ENCODE assay signal across 8 cellular contexts in genomic region chrX:149540133-149540620, GRCh38. TPM values are rescaled to one million over a fixed set of nuclear protein-coding genes. Genes with fewer than 3 reads are reported as not detected.
DNase-seq lines count a peak whose midpoint lies in the region; ATAC-seq and TF ChIP-seq lines count a peak whose summit lies in the region.

No MANE protein-coding gene starts in this region.

- TF ChIP-seq POLR2A in right lobe of liver (IDR thresholded peaks at IDR 0.05), result no peak

- H3K27me3 ChIP-seq in right lobe of liver, result no peaks in the 10 kb centered on the region

- DNase-seq in NCI-H510A treated with DMSO at 0.1 percent for 48 hours (lab: John Stamatoyannopoulos, UW), result peak; percentile 72
- DNase-seq in activated CD4-positive, alpha-beta T cell treated with anti-CD3 and anti-CD28 coated beads, Interleukin-2, amount 50 U/mL, for 24 hours (ENCODE audit: low read depth in 1 of 2, low spot score in 1 of 2), result peak; percentile 64 to 84
- DNase-seq in dedifferentiated amniotic fluid mesenchymal stem cell (ENCODE audit: extremely low spot score), result peak; percentile 79
- peak; percentile 93 to 95 (median 94) for DNase-seq in right lobe of liver
- peak; percentile 77 to 81 for DNase-seq in stimulated activated CD4-positive, alpha-beta T cell treated with anti-CD3 and anti-CD28 coated beads, Interleukin-2, amount 100 ng/mL, for 48 hours

- H3K4me3 ChIP-seq in right lobe of liver, result peak overlapping the region; percentile 54 to 65 (median 59)

- no peaks in the 10 kb centered on the region for H3K4me1 ChIP-seq in right lobe of liver

- TF ChIP-seq CTCF in right lobe of liver (IDR thresholded peaks at IDR 0.05), result no peak

- H3K9me3 ChIP-seq in right lobe of liver, result no peaks in the 10 kb centered on the region

- intact Hi-C loops in right lobe of liver (cut with DNase I), result no loop called here

- ATAC-seq in GM18519 (IDR thresholded peaks at IDR 0.05; ENCODE audit: low FRiP score, unreplicated experiment) (peak; percentile 15), HG03139 (IDR thresholded peaks at IDR 0.05; ENCODE audit: unreplicated experiment) (peak; percentile 20), right lobe of liver (peak; percentile 75 to 81 (median 79)), GM18858 (IDR thresholded peaks at IDR 0.05; ENCODE audit: unreplicated experiment) (no peak)

- H3K36me3 ChIP-seq in right lobe of liver, result no peaks in the 10 kb centered on the region

- peak overlapping the region; percentile 76 to 87 (median 81) for H3K27ac ChIP-seq in right lobe of liver

- 26% methylated on average over 24 of the region's 24 CpGs for WGBS in right lobe of liver (ENCODE audit: insufficient coverage, low coverage, low lambda C conversion rate, missing lambda C conversion rate)

RNA-seq across cellular contexts. Expression of gene EOLA1, which starts 0.6 kb away (rescaled TPM):
- 10 to 100 TPM in 4 of 6 experiments, 1 to 10 TPM in 2; 5.2 to 13.3 (median 11.7) TPM for total RNA-seq in right lobe of liver

RNA-seq across cellular contexts. Expression of gene HSFX3, which starts 9.5 kb away (rescaled TPM):
- not detected for total RNA-seq in right lobe of liver

RNA-seq across cellular contexts. Expression of gene IDS, which starts 35.1 kb away (rescaled TPM):
- 10 to 100 TPM; 12.7 to 27.3 (median 20.0) TPM for total RNA-seq in right lobe of liver

RNA-seq across cellular contexts. Expression of gene MAGEA9B, which starts 47.1 kb away (rescaled TPM):
- not detected for total RNA-seq in right lobe of liver

RNA-seq across cellular contexts. Expression of gene HSFX2, which starts 54.9 kb away (rescaled TPM):
- not detected for total RNA-seq in right lobe of liver
